ENCODE assay signal across 23 cellular contexts in the genomic region with DNA sequence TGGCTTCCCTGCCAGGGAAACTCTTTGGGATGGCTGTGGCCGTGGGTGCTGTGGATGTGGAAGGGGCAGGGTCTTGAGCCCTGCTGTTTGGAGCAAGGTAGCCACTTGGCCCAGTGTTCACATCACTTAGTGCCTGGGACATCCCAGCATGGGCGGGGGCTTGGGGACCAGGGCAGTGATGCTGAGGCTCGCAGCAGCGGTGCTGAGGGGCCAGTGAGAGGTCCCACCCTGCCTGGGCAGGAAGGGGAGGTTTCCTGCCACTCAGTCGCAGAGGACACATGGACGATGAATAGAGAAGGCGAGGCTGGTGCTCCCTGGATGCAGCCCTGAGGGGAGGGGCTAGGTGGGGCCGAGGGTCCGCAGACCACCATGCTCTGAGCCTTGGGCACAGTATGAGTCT. TPM values are rescaled to one million over a fixed set of nuclear protein-coding genes. Genes with fewer than 3 reads are reported as not detected.
DNase-seq lines count a peak whose midpoint lies in the region; ATAC-seq and TF ChIP-seq lines count a peak whose summit lies in the region.
"Had no signal": no experiment of that assay in that cellular context is flagged by ENCODE, and none has a peak within 500 bp of the region (broad histone marks: within the 10 kb centered on the region; RNA-seq: fewer than 3 reads in every experiment).

No MANE protein-coding gene starts in this region.

- H3K27ac Mint-ChIP-seq in glutamatergic neuron (ENCODE audit: unreplicated experiment), result no peak overlapping the region
- H3K27ac Mint-ChIP-seq: CD4-positive, CD25-positive, alpha-beta regulatory T cell; H9; T-cell had no signal

- peak overlapping the region in 9 of 11 experiments; percentile 52 to 74 (median 61); a peak in 18 of 22 replicates for H3K4me2 ChIP-seq in BLaER1 treated with 17β-estradiol and CSF1 and Interleukin-3, amounts not matched to agents 10 nM and 100 nM
- no peak overlapping the region for H3K4me2 ChIP-seq in neuronal stem cell (ENCODE audit: insufficient read depth, low read length, poor library complexity, severe bottlenecking)
- H3K4me2 ChIP-seq: PC-9 had no signal

- H3K4me3 Mint-ChIP-seq in glutamatergic neuron (ENCODE audit: unreplicated experiment), result no peak overlapping the region
- H3K4me3 Mint-ChIP-seq: CD4-positive, CD25-positive, alpha-beta regulatory T cell; T-cell had no signal

- H3K14ac ChIP-seq in neuronal stem cell (ENCODE audit: low read length), result no peak overlapping the region

- H3K9ac ChIP-seq in BLaER1 treated with 17β-estradiol and CSF1 and Interleukin-3, amounts not matched to agents 10 nM and 100 nM, result no peak overlapping the region
- H3K9ac ChIP-seq in neuronal stem cell (ENCODE audit: low read depth, low read length, poor library complexity), result no peak overlapping the region

- DNase-seq in NAMALWA (ENCODE audit: low spot score) (peak; percentile 19), glutamatergic neuron (peak; percentile 16), neuronal stem cell (ENCODE audit: low spot score) (no peak), H7 (no peak)
- DNase-seq: CD4-positive, CD25-positive, alpha-beta regulatory T cell; DMS153; H9; KBM-7; MV-4-11; NCI-H1105 treated with DMSO at 0.1 percent for 48 hours; NCI-H446; NCI-H524 treated with DMSO at 0.1 percent for 48 hours; NCI-H774; PC-9; SHP77; T-cell had no signal

- peaks cover 5% of the 10 kb centered on the region for H3K27me3 Mint-ChIP-seq in glutamatergic neuron (ENCODE audit: unreplicated experiment)

- peaks cover 0 to 81% (median 50%) of the 10 kb centered on the region in 11 experiments; a peak in 16 of 22 replicates for H4K20me1 ChIP-seq in BLaER1 treated with 17β-estradiol and CSF1 and Interleukin-3, amounts not matched to agents 10 nM and 100 nM

- peaks cover 27 to 62% (median 53%) of the 10 kb centered on the region in 10 experiments for H3K4me1 ChIP-seq in BLaER1 treated with 17β-estradiol and CSF1 and Interleukin-3, amounts not matched to agents 10 nM and 100 nM
- H3K4me1 ChIP-seq in neuronal stem cell (ENCODE audit: control insufficient read depth in 2 of 2, insufficient read depth in 1 of 2, low read depth in 1 of 2, low read length in 2 of 2), result peaks cover 34 to 50% of the 10 kb centered on the region in 2 donors
- H3K4me1 ChIP-seq: BE2C had no signal

- peaks cover 2% of the 10 kb centered on the region for H3K79me1 ChIP-seq in neuronal stem cell (ENCODE audit: low read depth, low read length)

- no peak overlapping the region for H2BK120ac ChIP-seq in neuronal stem cell (ENCODE audit: low read depth, low read length)

- no peak overlapping the region for H2AFZ ChIP-seq in neuronal stem cell (ENCODE audit: low read length)
- H2AFZ ChIP-seq: PC-9 had no signal

- ATAC-seq in GM21360 (IDR thresholded peaks at IDR 0.05; ENCODE audit: unreplicated experiment), result no peak
- ATAC-seq in GM21367 (IDR thresholded peaks at IDR 0.05; ENCODE audit: unreplicated experiment), result no peak
- ATAC-seq: T-cell had no signal

- H3K18ac ChIP-seq in neuronal stem cell (ENCODE audit: low read length), result peak overlapping the region; percentile 82

- no peak overlapping the region for H2BK15ac ChIP-seq in neuronal stem cell (ENCODE audit: low read length)

- no peak overlapping the region for H3K23ac ChIP-seq in neuronal stem cell (ENCODE audit: low read depth, low read length, poor library complexity)

- H3K27me3 ChIP-seq in BLaER1 treated with 17β-estradiol and CSF1 and Interleukin-3, amounts not matched to agents 10 nM and 100 nM, result peaks cover 30 to 72% (median 55%) of the 10 kb centered on the region in 11 experiments
- peaks cover 0 to 15% (median 3%) of the 10 kb centered on the region in 3 experiments for H3K27me3 ChIP-seq in neuronal stem cell (ENCODE audit: control insufficient read depth in 3 of 3, insufficient read depth in 3 of 3, low read depth in 1 of 3, low read length in 3 of 3)
- peaks cover 32% of the 10 kb centered on the region for H3K27me3 ChIP-seq in H7 (ENCODE audit: control insufficient read depth, insufficient read depth, low read length)

- no peaks in the 10 kb centered on the region for H3K9me3 ChIP-seq in BLaER1 treated with 17β-estradiol and CSF1 and Interleukin-3, amounts not matched to agents 10 nM and 100 nM (replicated peaks in 1 of 11)
- H3K9me3 ChIP-seq in neuronal stem cell (replicated peaks in 1 of 2; ENCODE audit: control insufficient read depth in 2 of 2, insufficient read depth in 1 of 2, low read depth in 1 of 2, low read length in 2 of 2), result no peaks in the 10 kb centered on the region
- H3K9me3 ChIP-seq: BE2C had no signal

- H3K4me3 ChIP-seq in BLaER1 treated with 17β-estradiol and CSF1 and Interleukin-3, amounts not matched to agents 10 nM and 100 nM, result no peak overlapping the region
- H3K4me3 ChIP-seq in neuronal stem cell (ENCODE audit: low read length in 2 of 2) (no peak overlapping the region), H7 (ENCODE audit: insufficient read depth, low read depth, low read length) (no peak overlapping the region)
- H3K4me3 ChIP-seq: PC-9 had no signal

- WGBS in neuronal stem cell (ENCODE audit: extremely low coverage in 2 of 2, insufficient read length in 2 of 2, insufficient replicate concordance in 1 of 2), 2 donors, result no CpG with 5 or more reads among the region's 9 CpGs

- no peak overlapping the region for H4K91ac ChIP-seq in neuronal stem cell (ENCODE audit: low read depth, low read length, poor library complexity)

- peak overlapping the region; percentile 73 for H2AK5ac ChIP-seq in neuronal stem cell (ENCODE audit: low read depth, low read length)

- H4K8ac ChIP-seq in neuronal stem cell (ENCODE audit: low read depth, low read length), result no peak overlapping the region

- peaks cover 3% of the 10 kb centered on the region for H3K9me3 Mint-ChIP-seq in glutamatergic neuron (ENCODE audit: unreplicated experiment)
- H3K9me3 Mint-ChIP-seq: H9, T-cell had no signal

- no peaks in the 10 kb centered on the region for H3K36me3 Mint-ChIP-seq in glutamatergic neuron (ENCODE audit: unreplicated experiment)
- H3K36me3 Mint-ChIP-seq: CD4-positive, CD25-positive, alpha-beta regulatory T cell; T-cell had no signal

- H3K4me1 Mint-ChIP-seq in glutamatergic neuron (ENCODE audit: low read depth, unreplicated experiment), result peaks cover 1% of the 10 kb centered on the region

- no peak overlapping the region for H2BK5ac ChIP-seq in neuronal stem cell (ENCODE audit: low read length)

- no peaks in the 10 kb centered on the region for H3K36me3 ChIP-seq in BLaER1 treated with 17β-estradiol and CSF1 and Interleukin-3, amounts not matched to agents 10 nM and 100 nM
- H3K36me3 ChIP-seq in neuronal stem cell (replicated peaks in 1 of 2; ENCODE audit: control insufficient read depth in 2 of 2, insufficient read depth in 2 of 2, low read length in 2 of 2), result no peaks in the 10 kb centered on the region
- no peaks in the 10 kb centered on the region for H3K36me3 ChIP-seq in H7 (replicated peaks; ENCODE audit: control insufficient read depth, insufficient read depth, low read length)
- H3K36me3 ChIP-seq: BE2C had no signal

- no peak overlapping the region for H2BK12ac ChIP-seq in neuronal stem cell (ENCODE audit: low read length)

- no peak for TF ChIP-seq CTCF in glutamatergic neuron (IDR thresholded peaks at IDR 0.05; ENCODE audit: partially characterized antibody, unreplicated experiment)

- H3K4ac ChIP-seq in neuronal stem cell (ENCODE audit: low read length), result peak overlapping the region; percentile 1

- no peak overlapping the region for H3K27ac ChIP-seq in BLaER1 treated with 17β-estradiol and CSF1 and Interleukin-3, amounts not matched to agents 10 nM and 100 nM
- no peak overlapping the region for H3K27ac ChIP-seq in neuronal stem cell (replicated peaks; ENCODE audit: low read length)
- H3K27ac ChIP-seq: PC-9 had no signal

RNA-seq across cellular contexts. Expression of a gene that starts 25.7 kb away (rescaled TPM):
- 5.1 TPM for total RNA-seq in glutamatergic neuron (ENCODE audit: unreplicated experiment)
- 0.14 TPM for polyA plus RNA-seq in neuronal stem cell (2013, experiment 1 of 2)
- polyA plus RNA-seq in neuronal stem cell (2013, experiment 2 of 2), result 0.11 TPM
- total RNA-seq in H7 (2014; rRNA removed; shearing (Covaris generic)), result 0.22 and 0.73 TPM in 2 replicates
- total RNA-seq: A673; CD4-positive, CD25-positive, alpha-beta regulatory T cell; RPMI7951; SK-MEL-5 had no signal

RNA-seq across cellular contexts. Expression of a gene that starts 43.4 kb away (rescaled TPM):
- 68.5 TPM for total RNA-seq in glutamatergic neuron (ENCODE audit: unreplicated experiment)
- polyA plus RNA-seq in neuronal stem cell (2013, experiment 1 of 2), result 56.9 TPM
- 58.7 TPM for polyA plus RNA-seq in neuronal stem cell (2013, experiment 2 of 2)
- 57.9 and 101 TPM in 2 replicates for total RNA-seq in H7 (2014; rRNA removed; shearing (Covaris generic))

RNA-seq across cellular contexts. Expression of a gene that starts 47.0 kb away (rescaled TPM):
- 9.4 TPM for total RNA-seq in glutamatergic neuron (ENCODE audit: unreplicated experiment)
- polyA plus RNA-seq in neuronal stem cell (2013, experiment 1 of 2), result 0.59 TPM
- 0.61 TPM for polyA plus RNA-seq in neuronal stem cell (2013, experiment 2 of 2)
- total RNA-seq in H7 (2014; rRNA removed; shearing (Covaris generic)), result 0.03 and 1.1 TPM in 2 replicates
- total RNA-seq: CD4-positive, CD25-positive, alpha-beta regulatory T cell; RPMI7951; SK-MEL-5 had no signal

Comparison
In these comparisons a context has a peak if more than half of its experiments do, and no peak if none do; other contexts are left out.
1. DNase-seq: peak in NAMALWA (single experiment) and glutamatergic neuron (single experiment); none in neuronal stem cell (single experiment) and H7 (single experiment).